8 cellular contexts compared by ENCODE assay signal in the genomic region with DNA sequence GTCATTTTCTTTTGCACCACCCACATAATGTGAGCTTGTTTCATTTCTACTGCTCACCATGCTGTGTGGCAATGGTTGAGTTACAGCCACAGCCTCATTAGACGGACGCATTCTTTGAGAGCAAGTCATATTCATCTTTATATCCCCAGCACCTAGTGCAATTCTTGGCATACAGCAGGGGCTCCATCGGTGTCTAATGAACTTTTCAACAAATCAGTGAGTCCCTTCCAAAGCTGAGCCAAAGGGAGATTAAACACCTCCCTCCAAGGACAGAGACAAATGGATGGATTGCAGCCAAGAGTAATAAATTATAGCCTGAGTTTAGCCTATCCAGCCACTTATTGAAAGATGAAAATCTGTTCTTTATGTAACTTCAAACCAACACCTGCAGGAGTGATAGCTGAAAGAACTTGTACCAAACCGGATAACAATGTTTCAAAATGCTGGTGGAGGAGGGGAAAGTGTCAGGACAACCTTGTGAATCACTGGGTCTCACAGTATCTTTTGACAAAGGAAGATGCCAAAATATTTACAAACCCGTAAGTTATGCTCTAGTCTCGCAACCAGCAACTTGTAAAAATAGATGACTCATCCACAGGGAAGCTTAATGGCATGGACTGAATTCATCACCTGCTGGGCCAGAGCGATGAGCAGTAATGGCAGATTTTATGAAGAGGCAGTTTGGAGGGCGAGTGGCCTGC.
DNase-seq lines count a peak whose midpoint lies in the region.

No MANE protein-coding gene starts in this region.

- no peaks in the 10 kb centered on the region for H3K9me3 ChIP-seq in CD4-positive, alpha-beta memory T cell (ENCODE audit: control insufficient read depth in 1 of 2, low read length in 2 of 2)

- H3K27ac Mint-ChIP-seq in CD4-positive, alpha-beta memory T cell: no peak overlapping the region

- no peak overlapping the region for H3K27ac ChIP-seq in CD4-positive, alpha-beta memory T cell (ENCODE audit: low read depth, low read length)

- no peak overlapping the region for H3K4me3 ChIP-seq in CD4-positive, alpha-beta memory T cell (ENCODE audit: low read length in 2 of 2)

- CTCF ChIA-PET in CD4-positive, alpha-beta memory T cell (lab: Charles Lee; ENCODE audit: partially characterized antibody): no interaction called here

- peaks cover 0 to 2% (median 0%) of the 10 kb centered on the region in 8 donors for H3K9me3 Mint-ChIP-seq in CD4-positive, alpha-beta memory T cell

- POLR2A ChIA-PET in CD4-positive, alpha-beta memory T cell (lab: Charles Lee; ENCODE audit: partially characterized antibody): no interaction called here

- intact Hi-C loops in posterior vena cava (cut with DNase I): loop anchor here in 1 of 2 donors (10.0 kb wide), 1 partner anchor 112 kb away; no protein-coding TSS in a partner anchor
- intact Hi-C loops in CD4-positive, alpha-beta memory T cell (cut with micrococcal nuclease): no loop called here

- H3K4me1 ChIP-seq in CD4-positive, alpha-beta memory T cell (ENCODE audit: insufficient read depth, low read length): no peaks in the 10 kb centered on the region

- DNase-seq in AG20443 (ENCODE audit: low spot score) (peak; percentile 84), NCI-H1105 treated with DMSO at 0.1 percent for 48 hours (lab: John Stamatoyannopoulos, UW) (peak; percentile 94), SW480 (ENCODE audit: low spot score) (peak; percentile 86), kidney glomerular epithelial cell (lab: John Stamatoyannopoulos, UW) (peak; percentile 80), posterior vena cava (ENCODE audit: low spot score) (no peak), hippocampal formation (lab: John Stamatoyannopoulos, UW) (no peak)
- DNase-seq in CD4-positive, alpha-beta memory T cell: no peak
- DNase-seq in stimulated activated CD4-positive, alpha-beta T cell treated with anti-CD3 and anti-CD28 coated beads, Interleukin-4, amount 100 ng/mL, for 4 hours: no peak

- no peaks in the 10 kb centered on the region for H3K4me1 Mint-ChIP-seq in CD4-positive, alpha-beta memory T cell

- H3K4me3 Mint-ChIP-seq in CD4-positive, alpha-beta memory T cell: no peak overlapping the region

- no peaks in the 10 kb centered on the region for H3K27me3 ChIP-seq in CD4-positive, alpha-beta memory T cell (ENCODE audit: insufficient read depth, low read length)

- peaks cover 1 to 18% of the 10 kb centered on the region in 2 donors for H3K27me3 Mint-ChIP-seq in CD4-positive, alpha-beta memory T cell

- H3K36me3 Mint-ChIP-seq in CD4-positive, alpha-beta memory T cell: no peaks in the 10 kb centered on the region

- H3K36me3 ChIP-seq in CD4-positive, alpha-beta memory T cell (ENCODE audit: insufficient read depth, low read length): no peaks in the 10 kb centered on the region

Comparison
In these comparisons a context has a peak if more than half of its experiments do, and no peak if none do; other contexts are left out.
1. DNase-seq: peak in AG20443 (single experiment), NCI-H1105 treated with DMSO at 0.1 percent for 48 hours (single experiment), SW480 (single experiment) and kidney glomerular epithelial cell (single experiment); none in posterior vena cava (single experiment), hippocampal formation (0 of 2), CD4-positive, alpha-beta memory T cell (0 of 5) and stimulated activated CD4-positive, alpha-beta T cell treated with anti-CD3 and anti-CD28 coated beads, Interleukin-4, amount 100 ng/mL, for 4 hours (0 of 2).